2 cellular contexts compared by ENCODE assay signal in genomic region chr9:109765278-109765677, GRCh38.
A peak's percentile ranks its signal among the peaks of the same experiment; 100 is the strongest.
TF ChIP-seq lines count a peak whose summit lies in the region.

No MANE protein-coding gene starts in this region.

TF ChIP-seq in HEK293, 187 proteins besides CTCF, POLR2A, EP300 and RAD21:
- TF ChIP-seq PRDM2 (tag by site-specific recombination; IDR thresholded peaks at IDR 0.05; ENCODE audit: borderline replicate concordance) = no peak
- TF ChIP-seq, protein P1, sequence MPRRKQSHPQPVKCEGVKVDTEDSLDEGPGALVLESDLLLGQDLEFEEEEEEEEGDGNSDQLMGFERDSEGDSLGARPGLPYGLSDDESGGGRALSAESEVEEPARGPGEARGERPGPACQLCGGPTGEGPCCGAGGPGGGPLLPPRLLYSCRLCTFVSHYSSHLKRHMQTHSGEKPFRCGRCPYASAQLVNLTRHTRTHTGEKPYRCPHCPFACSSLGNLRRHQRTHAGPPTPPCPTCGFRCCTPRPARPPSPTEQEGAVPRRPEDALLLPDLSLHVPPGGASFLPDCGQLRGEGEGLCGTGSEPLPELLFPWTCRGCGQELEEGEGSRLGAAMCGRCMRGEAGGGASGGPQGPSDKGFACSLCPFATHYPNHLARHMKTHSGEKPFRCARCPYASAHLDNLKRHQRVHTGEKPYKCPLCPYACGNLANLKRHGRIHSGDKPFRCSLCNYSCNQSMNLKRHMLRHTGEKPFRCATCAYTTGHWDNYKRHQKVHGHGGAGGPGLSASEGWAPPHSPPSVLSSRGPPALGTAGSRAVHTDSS (tag by site-specific recombination; IDR thresholded peaks at IDR 0.05) = peak; percentile 80
TF ChIP-seq in HEK293: peak in this region for 1.

TF ChIP-seq in IMR-90, 13 proteins besides CTCF, POLR2A, EP300 and RAD21:
- TF ChIP-seq ELK1 (IDR thresholded peaks at IDR 0.05; ENCODE audit: borderline replicate concordance, low read depth, low read length) = no peak
- TF ChIP-seq NFE2L2 (IDR thresholded peaks at IDR 0.05; ENCODE audit: low read depth, low read length) = no peak
- TF ChIP-seq SMC3 (IDR thresholded peaks at IDR 0.05; ENCODE audit: low read depth, low read length) = no peak
